ENCODE assay signal across 18 cellular contexts in the genomic region with DNA sequence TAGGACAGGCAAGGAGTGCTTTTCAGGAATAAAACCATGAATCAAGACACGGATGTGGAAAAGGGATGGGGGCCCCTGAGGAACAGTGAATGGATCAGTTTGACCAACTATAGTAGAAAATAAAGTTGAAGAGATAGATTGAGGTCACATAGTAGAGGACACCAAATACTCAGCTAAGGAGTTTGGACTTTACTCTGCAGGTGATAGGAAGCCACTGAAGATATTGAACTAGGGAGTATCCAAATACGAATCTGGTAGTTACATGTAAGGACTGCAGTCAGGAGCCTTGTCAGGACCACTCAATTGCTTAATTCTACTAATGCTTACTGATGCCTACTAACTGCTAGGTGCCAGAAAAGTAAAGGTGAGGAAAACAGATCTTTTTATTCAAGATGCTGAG. TPM values are rescaled to one million over a fixed set of nuclear protein-coding genes. Genes with fewer than 3 reads are reported as not detected.
DNase-seq lines count a peak whose midpoint lies in the region; ATAC-seq and TF ChIP-seq lines count a peak whose summit lies in the region.
"Had no signal": no experiment of that assay in that cellular context is flagged by ENCODE, and none has a peak within 500 bp of the region (broad histone marks: within the 10 kb centered on the region; RNA-seq: fewer than 3 reads in every experiment).

No MANE protein-coding gene starts in this region.

- peak overlapping the region in 1 of 2 donors; percentile 89 for H3K9ac ChIP-seq in colonic mucosa (ENCODE audit: low read depth in 2 of 2, low read length in 2 of 2)
- H3K9ac ChIP-seq in liver (ENCODE audit: low read depth in 1 of 2, low read length in 2 of 2) = no peak overlapping the region

- WGBS in liver = 51% methylated on average over 2 of the region's 2 CpGs
- 88% methylated on average over 2 of the region's 2 CpGs for WGBS in esophagus muscularis mucosa

- H3K9me3 ChIP-seq in colonic mucosa = no peaks in the 10 kb centered on the region
- H3K9me3 ChIP-seq in liver (ENCODE audit: control insufficient read depth in 4 of 4, low read length in 3 of 4) = no peaks in the 10 kb centered on the region
- no peaks in the 10 kb centered on the region for H3K9me3 ChIP-seq in esophagus muscularis mucosa

- TF ChIP-seq EP300 in esophagus muscularis mucosa (IDR thresholded peaks at IDR 0.05) = no peak

- H3K4me1 ChIP-seq in colonic mucosa (peaks cover 3% of the 10 kb centered on the region), liver (ENCODE audit: control insufficient read depth in 4 of 4, insufficient read depth in 4 of 4, low read length in 3 of 4) (peaks cover 12 to 45% (median 35%) of the 10 kb centered on the region in 4 donors), esophagus muscularis mucosa (no peaks in the 10 kb centered on the region)

- H3K9me3 Mint-ChIP-seq in progenitor cell of endocrine pancreas (ENCODE audit: low read depth) (no peaks in the 10 kb centered on the region), chondrocyte (ENCODE audit: low read depth) (no peaks in the 10 kb centered on the region)
- H3K9me3 Mint-ChIP-seq: CD8-positive, alpha-beta memory T cell; IgD-negative memory B cell had no signal

- H3K27me3 Mint-ChIP-seq in progenitor cell of endocrine pancreas (no peaks in the 10 kb centered on the region), chondrocyte (ENCODE audit: low read depth) (no peaks in the 10 kb centered on the region)
- H3K27me3 Mint-ChIP-seq: CD8-positive, alpha-beta memory T cell; IgD-negative memory B cell had no signal

- TF ChIP-seq POLR2A in erythroblast (IDR thresholded peaks at IDR 0.05; ENCODE audit: low read length) (no peak), esophagus muscularis mucosa (IDR thresholded peaks at IDR 0.05; ENCODE audit: low read depth) (no peak)

- DNase-seq in colonic mucosa = no peak
- DNase-seq in progenitor cell of endocrine pancreas (ENCODE audit: low spot score, unreplicated experiment) = no peak
- no peak for DNase-seq in erythroblast (lab: John Stamatoyannopoulos, UW)
- no peak for DNase-seq in esophagus muscularis mucosa (ENCODE audit: extremely low spot score)
- no peak for DNase-seq in Right ventricle myocardium superior
- no peak for DNase-seq in chondrocyte (ENCODE audit: low spot score)
- DNase-seq: CD8-positive, alpha-beta memory T cell; MV-4-11; NCI-H1694 treated with DMSO at 0.1 percent for 48 hours; NCI-H2081 treated with DMSO at 0.1 percent for 48 hours; NCI-H2171 treated with DMSO at 0.1 percent for 48 hours; NCI-H446; NCI-H526; SHP77 had no signal

- H3K27ac Mint-ChIP-seq in progenitor cell of endocrine pancreas (peak overlapping the region; percentile 96), chondrocyte (ENCODE audit: unreplicated experiment) (no peak overlapping the region)
- H3K27ac Mint-ChIP-seq: CD8-positive, alpha-beta memory T cell; IgD-negative memory B cell had no signal

- H3K4me1 Mint-ChIP-seq in progenitor cell of endocrine pancreas (ENCODE audit: low read depth) (peaks cover 41% of the 10 kb centered on the region), chondrocyte (ENCODE audit: low read depth) (no peaks in the 10 kb centered on the region)

- H3K4me3 Mint-ChIP-seq in progenitor cell of endocrine pancreas (ENCODE audit: low read depth) = peak overlapping the region; percentile 3
- no peak overlapping the region for H3K4me3 Mint-ChIP-seq in chondrocyte (ENCODE audit: unreplicated experiment)
- H3K4me3 Mint-ChIP-seq: CD8-positive, alpha-beta memory T cell; IgD-negative memory B cell had no signal

- no peaks in the 10 kb centered on the region for H3K36me3 ChIP-seq in colonic mucosa
- peaks cover 0 to 5% (median under 1%) of the 10 kb centered on the region in 4 donors for H3K36me3 ChIP-seq in liver (ENCODE audit: control insufficient read depth in 4 of 4, insufficient read depth in 3 of 4, low read depth in 1 of 4, low read length in 3 of 4)
- peaks cover 0 to 28% (median 10%) of the 10 kb centered on the region in 4 donors for H3K36me3 ChIP-seq in esophagus muscularis mucosa

- H3K27ac ChIP-seq in 22Rv1 = peak overlapping the region; percentile 62
- H3K27ac ChIP-seq in colonic mucosa = peak overlapping the region; percentile 89
- H3K27ac ChIP-seq in liver (ENCODE audit: low read depth in 1 of 2, low read length in 2 of 2) = peak overlapping the region; percentile 18 to 46
- no peak overlapping the region for H3K27ac ChIP-seq in esophagus muscularis mucosa (replicated peaks in 1 of 4)
- H3K27ac ChIP-seq: C4-2B had no signal

- no peak for TF ChIP-seq RAD21 in liver (IDR thresholded peaks at IDR 0.05)

- H3K27me3 ChIP-seq in colonic mucosa (no peaks in the 10 kb centered on the region), liver (ENCODE audit: control insufficient read depth in 4 of 4, insufficient read depth in 4 of 4, low read length in 3 of 4) (no peaks in the 10 kb centered on the region), esophagus muscularis mucosa (no peaks in the 10 kb centered on the region)

- H3K36me3 Mint-ChIP-seq in progenitor cell of endocrine pancreas (ENCODE audit: insufficient read depth) (peaks cover 14% of the 10 kb centered on the region), chondrocyte (ENCODE audit: low read depth) (peaks cover 11% of the 10 kb centered on the region)

- intact Hi-C loops in colonic mucosa (cut with DNase I) (no loop called here), esophagus muscularis mucosa (cut with DNase I) (no loop called here), Right ventricle myocardium superior (cut with DNase I) (no loop called here)

- TF ChIP-seq CTCF in 22Rv1 (IDR thresholded peaks at IDR 0.05) (no peak), colonic mucosa (IDR thresholded peaks at IDR 0.05) (no peak), liver (IDR thresholded peaks at IDR 0.05; ENCODE audit: low read depth, low read length, missing input control) (no peak), progenitor cell of endocrine pancreas (IDR thresholded peaks at IDR 0.05; ENCODE audit: unreplicated experiment) (no peak), esophagus muscularis mucosa (IDR thresholded peaks at IDR 0.05) (no peak), chondrocyte (IDR thresholded peaks at IDR 0.05) (no peak)

- no peak for ATAC-seq in Right ventricle myocardium superior (ENCODE audit: poor library complexity)

- no peak overlapping the region for H3K4me3 ChIP-seq in colonic mucosa
- no peak overlapping the region for H3K4me3 ChIP-seq in liver (ENCODE audit: low read depth in 1 of 3, low read length in 3 of 3)
- no peak overlapping the region for H3K4me3 ChIP-seq in esophagus muscularis mucosa

TF ChIP-seq in liver, 16 proteins besides CTCF, POLR2A, EP300 and RAD21 (continues in another document):
- TF ChIP-seq FOXA1 (IDR thresholded peaks at IDR 0.05) (no peak), EGR1 (IDR thresholded peaks at IDR 0.05; ENCODE audit: low read depth in 2 of 2) (no peak), GABPA (IDR thresholded peaks at IDR 0.05 in 1 of 2, conservative IDR thresholded peaks at IDR 0.05 in 1 of 2) (no peak), HNF4A (conservative IDR thresholded peaks at IDR 0.05) (peak; percentile 81 to 82), TAF1 (conservative IDR thresholded peaks at IDR 0.05) (no peak)
- TF ChIP-seq, protein P1, sequence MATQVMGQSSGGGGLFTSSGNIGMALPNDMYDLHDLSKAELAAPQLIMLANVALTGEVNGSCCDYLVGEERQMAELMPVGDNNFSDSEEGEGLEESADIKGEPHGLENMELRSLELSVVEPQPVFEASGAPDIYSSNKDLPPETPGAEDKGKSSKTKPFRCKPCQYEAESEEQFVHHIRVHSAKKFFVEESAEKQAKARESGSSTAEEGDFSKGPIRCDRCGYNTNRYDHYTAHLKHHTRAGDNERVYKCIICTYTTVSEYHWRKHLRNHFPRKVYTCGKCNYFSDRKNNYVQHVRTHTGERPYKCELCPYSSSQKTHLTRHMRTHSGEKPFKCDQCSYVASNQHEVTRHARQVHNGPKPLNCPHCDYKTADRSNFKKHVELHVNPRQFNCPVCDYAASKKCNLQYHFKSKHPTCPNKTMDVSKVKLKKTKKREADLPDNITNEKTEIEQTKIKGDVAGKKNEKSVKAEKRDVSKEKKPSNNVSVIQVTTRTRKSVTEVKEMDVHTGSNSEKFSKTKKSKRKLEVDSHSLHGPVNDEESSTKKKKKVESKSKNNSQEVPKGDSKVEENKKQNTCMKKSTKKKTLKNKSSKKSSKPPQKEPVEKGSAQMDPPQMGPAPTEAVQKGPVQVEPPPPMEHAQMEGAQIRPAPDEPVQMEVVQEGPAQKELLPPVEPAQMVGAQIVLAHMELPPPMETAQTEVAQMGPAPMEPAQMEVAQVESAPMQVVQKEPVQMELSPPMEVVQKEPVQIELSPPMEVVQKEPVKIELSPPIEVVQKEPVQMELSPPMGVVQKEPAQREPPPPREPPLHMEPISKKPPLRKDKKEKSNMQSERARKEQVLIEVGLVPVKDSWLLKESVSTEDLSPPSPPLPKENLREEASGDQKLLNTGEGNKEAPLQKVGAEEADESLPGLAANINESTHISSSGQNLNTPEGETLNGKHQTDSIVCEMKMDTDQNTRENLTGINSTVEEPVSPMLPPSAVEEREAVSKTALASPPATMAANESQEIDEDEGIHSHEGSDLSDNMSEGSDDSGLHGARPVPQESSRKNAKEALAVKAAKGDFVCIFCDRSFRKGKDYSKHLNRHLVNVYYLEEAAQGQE (IDR thresholded peaks at IDR 0.05) = no peak

RNA-seq across cellular contexts. Expression of a gene that starts 20.4 kb away (rescaled TPM):
- total RNA-seq in colonic mucosa = 100 to 1,000 TPM; 130 to 153 TPM
- 100 to 1,000 TPM in 1 of 2 donors, 10 to 100 TPM in 1; 38.1 to 276 TPM for total RNA-seq in liver
- 10 to 100 TPM; 53.4 to 99.5 TPM for polyA plus RNA-seq in liver
- total RNA-seq in progenitor cell of endocrine pancreas = 13.9 and 14.2 TPM in 2 replicates
- total RNA-seq in esophagus muscularis mucosa = 1 to 10 TPM; 5.5 to 9.6 (median 6.0) TPM
- total RNA-seq in Right ventricle myocardium superior = 5.6 TPM
- 18.0 to 21.0 TPM (median 19.3 TPM) in 3 replicates for total RNA-seq in chondrocyte

RNA-seq across cellular contexts. Expression of a gene that starts 20.4 kb away (rescaled TPM):
- total RNA-seq in colonic mucosa (1 to 10 TPM; 1.4 to 2.8 TPM), liver (1 to 10 TPM; 2.4 to 2.8 TPM), progenitor cell of endocrine pancreas (4.5 and 5.6 TPM in 2 replicates), esophagus muscularis mucosa (10 to 100 TPM in 2 of 4 donors, 1 to 10 TPM in 2; 8.6 to 11.8 (median 9.9) TPM), Right ventricle myocardium superior (2.3 TPM), chondrocyte (7.0 to 13.8 TPM (median 9.3 TPM) in 3 replicates)
- polyA plus RNA-seq in liver = 1 to 10 TPM; 1.0 to 1.8 TPM

RNA-seq across cellular contexts. Expression of a gene that starts 48.6 kb away (rescaled TPM):
- 10 to 100 TPM; 21.6 to 23.5 TPM for total RNA-seq in colonic mucosa
- total RNA-seq in liver = 10 to 100 TPM; 12.6 to 17.1 TPM
- polyA plus RNA-seq in liver = 10 to 100 TPM; 19.9 to 33.7 TPM
- 20.8 and 22.9 TPM in 2 replicates for total RNA-seq in progenitor cell of endocrine pancreas
- total RNA-seq in esophagus muscularis mucosa = 10 to 100 TPM; 21.5 to 52.0 (median 30.6) TPM
- 49.9 TPM for total RNA-seq in Right ventricle myocardium superior
- total RNA-seq in chondrocyte = 16.6 to 25.9 TPM (median 18.4 TPM) in 3 replicates

RNA-seq across cellular contexts. Expression of a gene that starts 48.8 kb away (rescaled TPM):
- total RNA-seq in colonic mucosa (1 to 10 TPM; 3.0 to 5.6 TPM), liver (1 to 10 TPM; 1.4 to 1.5 TPM), progenitor cell of endocrine pancreas (3.4 and 3.7 TPM in 2 replicates), esophagus muscularis mucosa (1 to 10 TPM; 4.2 to 5.5 (median 4.6) TPM), Right ventricle myocardium superior (4.1 TPM), chondrocyte (5.5 to 5.9 TPM (median 5.8 TPM) in 3 replicates)
- polyA plus RNA-seq in liver = under 1 TPM; 0.79 to 0.96 TPM

Comparison
In these comparisons a context has a peak if more than half of its experiments do, and no peak if none do; other contexts are left out.
1. H3K27ac ChIP-seq: peak in 22Rv1 (single experiment), colonic mucosa (single experiment) and liver (2 of 2); none in esophagus muscularis mucosa (0 of 4).